ENCODE assay signal across 9 cellular contexts in genomic region chr17:68431661-68432071, GRCh38. TPM values are rescaled to one million over a fixed set of nuclear protein-coding genes. Genes with fewer than 3 reads are reported as not detected.
DNase-seq lines count a peak whose midpoint lies in the region; ATAC-seq and TF ChIP-seq lines count a peak whose summit lies in the region.
"Had no signal": no experiment of that assay in that cellular context is flagged by ENCODE, and none has a peak within 500 bp of the region (broad histone marks: within the 10 kb centered on the region; RNA-seq: fewer than 3 reads in every experiment).

No MANE protein-coding gene starts in this region.

- H3K9me3 Mint-ChIP-seq in activated CD4-positive, alpha-beta memory T cell treated with anti-CD3 and anti-CD28 coated beads, Interleukin-2, amount 10 ng/mL, durations not matched to agents 7 days and 5 days = no peaks in the 10 kb centered on the region

- H3K4me1 Mint-ChIP-seq in activated CD4-positive, alpha-beta memory T cell treated with anti-CD3 and anti-CD28 coated beads, Interleukin-2, amount 10 ng/mL, durations not matched to agents 7 days and 5 days = peaks cover 28% of the 10 kb centered on the region

- ATAC-seq in DND-41 (ENCODE audit: insufficient read depth, low read depth) = 0 out of 3 replicates have a peak, but pooled peaks have one; percentile 20
- ATAC-seq in foreskin keratinocyte = no peak
- ATAC-seq in HG03521 (IDR thresholded peaks at IDR 0.05; ENCODE audit: unreplicated experiment) = no peak
- ATAC-seq in GM21381 (IDR thresholded peaks at IDR 0.05; ENCODE audit: unreplicated experiment) = no peak
- ATAC-seq: Panc1 had no signal

- no peak overlapping the region; the same call in 1 of the 2 replicates for H3K27ac ChIP-seq in DND-41 (ENCODE audit: low read length)
- no peak overlapping the region for H3K27ac ChIP-seq in foreskin keratinocyte

- peak; percentile 25; the same call in 1 of the 2 replicates for TF ChIP-seq RAD21 in Ishikawa (IDR thresholded peaks at IDR 0.05; ENCODE audit: low read depth)

- DNase-seq in DND-41 (peak; percentile 63), foreskin keratinocyte (no peak), ureter (ENCODE audit: low spot score) (peak; percentile 38), RPMI8226 (no peak)
- DNase-seq in activated CD4-positive, alpha-beta memory T cell treated with anti-CD3 and anti-CD28 coated beads, Interleukin-2, amount 10 ng/mL, durations not matched to agents 7 days and 5 days = peak; percentile 57

- CTCF ChIA-PET in activated CD4-positive, alpha-beta memory T cell treated with anti-CD3 and anti-CD28 coated beads, Interleukin-2, amount 10 ng/mL, durations not matched to agents 7 days and 5 days (lab: Charles Lee) = interaction anchor here (0.6 to 4.4 kb wide), 27 partner anchors 9 to 374 kb away, joined by 3 to 49 read pairs (median 4); partner anchors contain the start of gene WIPI1

- H3K4me2 ChIP-seq in DND-41 (ENCODE audit: insufficient read depth, low read length) = no peak overlapping the region

- TF ChIP-seq CTCF in DND-41 (IDR thresholded peaks at IDR 0.05; ENCODE audit: borderline replicate concordance, extremely low read depth, low read length, poor library complexity, severe bottlenecking) (peak; percentile 65), foreskin keratinocyte (conservative IDR thresholded peaks at IDR 0.05) (peak; percentile 58)

- peaks cover 17% of the 10 kb centered on the region for H3K36me3 ChIP-seq in DND-41 (ENCODE audit: insufficient read depth, low read length)

- no peaks in the 10 kb centered on the region for H3K9me3 ChIP-seq in DND-41 (ENCODE audit: insufficient read depth, low read length, severe bottlenecking)

- H3K27me3 Mint-ChIP-seq in activated CD4-positive, alpha-beta memory T cell treated with anti-CD3 and anti-CD28 coated beads, Interleukin-2, amount 10 ng/mL, durations not matched to agents 7 days and 5 days = no peaks in the 10 kb centered on the region

- H3K27ac Mint-ChIP-seq in activated CD4-positive, alpha-beta memory T cell treated with anti-CD3 and anti-CD28 coated beads, Interleukin-2, amount 10 ng/mL, durations not matched to agents 7 days and 5 days = no peak overlapping the region

- POLR2A ChIA-PET in activated CD4-positive, alpha-beta memory T cell treated with anti-CD3 and anti-CD28 coated beads, Interleukin-2, amount 10 ng/mL, durations not matched to agents 7 days and 5 days (lab: Charles Lee) = interaction anchor here (0.9 to 2.4 kb wide), 5 partner anchors 32 to 169 kb away, joined by 3 to 10 read pairs (median 3); partner anchors contain the start of genes ARSG and SLC16A6

- H2AFZ ChIP-seq in DND-41 (ENCODE audit: low read depth, low read length) = no peak overlapping the region

- no peak overlapping the region for H3K9ac ChIP-seq in DND-41 (ENCODE audit: low read depth, low read length)

- no peaks in the 10 kb centered on the region for H3K27me3 ChIP-seq in DND-41 (ENCODE audit: insufficient read depth, low read length, poor library complexity)
- H3K27me3 ChIP-seq in foreskin keratinocyte = no peaks in the 10 kb centered on the region

- peaks cover 78% of the 10 kb centered on the region for H3K36me3 Mint-ChIP-seq in activated CD4-positive, alpha-beta memory T cell treated with anti-CD3 and anti-CD28 coated beads, Interleukin-2, amount 10 ng/mL, durations not matched to agents 7 days and 5 days (ENCODE audit: low read depth)

- no peaks in the 10 kb centered on the region for H3K79me2 ChIP-seq in DND-41 (ENCODE audit: insufficient read depth, low read length)

- no peak overlapping the region for H3K4me3 Mint-ChIP-seq in activated CD4-positive, alpha-beta memory T cell treated with anti-CD3 and anti-CD28 coated beads, Interleukin-2, amount 10 ng/mL, durations not matched to agents 7 days and 5 days

- H3K4me3 ChIP-seq in DND-41 (ENCODE audit: low read depth in 1 of 2, low read length in 2 of 2) = no peak overlapping the region

- H4K20me1 ChIP-seq in DND-41 (ENCODE audit: insufficient read depth, low read length) = no peaks in the 10 kb centered on the region

- H3K4me1 ChIP-seq in DND-41 (ENCODE audit: insufficient read depth, low read length) (peaks cover 19% of the 10 kb centered on the region), foreskin keratinocyte (no peaks in the 10 kb centered on the region)

- TF ChIP-seq EP300 in Ishikawa (IDR thresholded peaks at IDR 0.05; ENCODE audit: borderline replicate concordance) = no peak

TF ChIP-seq in Ishikawa, 13 proteins besides CTCF, POLR2A, EP300 and RAD21:
- TF ChIP-seq FOXM1 (IDR thresholded peaks at IDR 0.05; ENCODE audit: borderline replicate concordance, low read depth) (no peak), TEAD4 (IDR thresholded peaks at IDR 0.05) (no peak), CREB1 (IDR thresholded peaks at IDR 0.05; ENCODE audit: low read depth) (no peak), NFIC (IDR thresholded peaks at IDR 0.05) (no peak), YY1 (IDR thresholded peaks at IDR 0.05; ENCODE audit: low read depth) (no peak), TAF1 (IDR thresholded peaks at IDR 0.05; ENCODE audit: low read depth) (no peak), EGR1 (IDR thresholded peaks at IDR 0.05) (no peak)

RNA-seq across cellular contexts. Expression of gene WIPI1, which starts 25.6 kb away (rescaled TPM):
- total RNA-seq in activated CD4-positive, alpha-beta memory T cell treated with anti-CD3 and anti-CD28 coated beads, Interleukin-2, amount 10 ng/mL, durations not matched to agents 7 days and 5 days = 10 to 100 TPM; 60.0 to 62.7 TPM
- 24.0 and 32.0 TPM in 2 replicates for total RNA-seq in foreskin keratinocyte
- polyA plus RNA-seq in foreskin keratinocyte = 16.9 and 20.8 TPM in 2 replicates
- total RNA-seq in ureter = 43.6 TPM

Comparison
In these comparisons a context has a peak if more than half of its experiments do, and no peak if none do; other contexts are left out.
1. DNase-seq: peak in DND-41 (single experiment), activated CD4-positive, alpha-beta memory T cell treated with anti-CD3 and anti-CD28 coated beads, Interleukin-2, amount 10 ng/mL, durations not matched to agents 7 days and 5 days (single experiment) and ureter (single experiment); none in foreskin keratinocyte (0 of 2) and RPMI8226 (single experiment).